8 cellular contexts compared by ENCODE assay signal in genomic region chr20:50338479-50339195, GRCh38.
A peak's percentile ranks its signal among the peaks of the same experiment; 100 is the strongest.
DNase-seq lines count a peak whose midpoint lies in the region; ATAC-seq and TF ChIP-seq lines count a peak whose summit lies in the region.

No MANE protein-coding gene starts in this region.

- ATAC-seq in CD4-positive, CD25-positive, alpha-beta regulatory T cell (ENCODE audit: low read depth in 2 of 2): peak; percentile 46 to 52
- peak; percentile 71 for ATAC-seq in GM19455 (IDR thresholded peaks at IDR 0.05; ENCODE audit: unreplicated experiment)
- ATAC-seq in HG03521 (IDR thresholded peaks at IDR 0.05; ENCODE audit: unreplicated experiment): peak; percentile 40
- no peak for ATAC-seq in foreskin keratinocyte

- H3K4me1 Mint-ChIP-seq in CD4-positive, CD25-positive, alpha-beta regulatory T cell: peaks cover 8 to 24% (median 11%) of the 10 kb centered on the region in 4 donors

- TF ChIP-seq CTCF in left ventricle myocardium inferior (IDR thresholded peaks at IDR 0.05; ENCODE audit: borderline replicate concordance): no peak
- no peak for TF ChIP-seq CTCF in foreskin keratinocyte (conservative IDR thresholded peaks at IDR 0.05)

- no peaks in the 10 kb centered on the region for H3K27me3 ChIP-seq in CD4-positive, CD25-positive, alpha-beta regulatory T cell (ENCODE audit: control insufficient read depth, insufficient read depth, low read length)
- H3K27me3 ChIP-seq in left ventricle myocardium inferior (ENCODE audit: low read depth) (no peaks in the 10 kb centered on the region), foreskin keratinocyte (no peaks in the 10 kb centered on the region)

- H3K27ac Mint-ChIP-seq in CD4-positive, CD25-positive, alpha-beta regulatory T cell: peak overlapping the region; percentile 69 to 85 (median 82)

- H3K36me3 ChIP-seq in CD4-positive, CD25-positive, alpha-beta regulatory T cell (ENCODE audit: control insufficient read depth, insufficient read depth, low read length): no peaks in the 10 kb centered on the region
- no peaks in the 10 kb centered on the region for H3K36me3 ChIP-seq in left ventricle myocardium inferior

- H3K4me3 ChIP-seq in CD4-positive, CD25-positive, alpha-beta regulatory T cell (ENCODE audit: low read depth, low read length): peak overlapping the region; percentile 50
- no peak overlapping the region for H3K4me3 ChIP-seq in left ventricle myocardium inferior

- H3K9me3 Mint-ChIP-seq in CD4-positive, CD25-positive, alpha-beta regulatory T cell: peaks cover 0 to 2% (median 0%) of the 10 kb centered on the region in 7 donors

- H3K4me3 Mint-ChIP-seq in CD4-positive, CD25-positive, alpha-beta regulatory T cell: peak overlapping the region; percentile 36 to 63 (median 58)

- H3K36me3 Mint-ChIP-seq in CD4-positive, CD25-positive, alpha-beta regulatory T cell: no peaks in the 10 kb centered on the region

- DNase-seq in CD4-positive, CD25-positive, alpha-beta regulatory T cell: peak in 2 of 3 donors; percentile 5 to 77
- peak; percentile 78 to 82 for DNase-seq in activated CD4-positive, alpha-beta T cell treated with anti-CD3 and anti-CD28 coated beads, Interleukin-2, amount 50 U/mL, for 48 hours
- DNase-seq in left ventricle myocardium inferior (no peak), ecto neural progenitor cell (ENCODE audit: low spot score) (no peak), foreskin keratinocyte (no peak)
- peak; percentile 58 to 65 for DNase-seq in stimulated activated CD4-positive, alpha-beta T cell treated with anti-CD3 and anti-CD28 coated beads, Interleukin-2, amount 100 ng/mL, for 48 hours

- H3K27ac ChIP-seq in CD4-positive, CD25-positive, alpha-beta regulatory T cell (ENCODE audit: insufficient read depth, low read length, poor library complexity, severe bottlenecking): peak overlapping the region; percentile 1
- H3K27ac ChIP-seq in left ventricle myocardium inferior (replicated peaks) (peak overlapping the region; percentile 51), foreskin keratinocyte (no peak overlapping the region)

- peaks cover 10% of the 10 kb centered on the region for H3K27me3 Mint-ChIP-seq in CD4-positive, CD25-positive, alpha-beta regulatory T cell

- H3K4me1 ChIP-seq in CD4-positive, CD25-positive, alpha-beta regulatory T cell (ENCODE audit: control insufficient read depth, insufficient read depth, low read length, poor library complexity, severe bottlenecking): peaks cover 15% of the 10 kb centered on the region
- H3K4me1 ChIP-seq in left ventricle myocardium inferior: no peaks in the 10 kb centered on the region
- peaks cover 14% of the 10 kb centered on the region for H3K4me1 ChIP-seq in foreskin keratinocyte

- no peaks in the 10 kb centered on the region for H3K9me3 ChIP-seq in CD4-positive, CD25-positive, alpha-beta regulatory T cell (ENCODE audit: control insufficient read depth in 2 of 2, low read length in 2 of 2)
- no peaks in the 10 kb centered on the region for H3K9me3 ChIP-seq in left ventricle myocardium inferior (replicated peaks)

- intact Hi-C loops in left ventricle myocardium inferior (cut with micrococcal nuclease): no loop called here

Comparison
In these comparisons a context has a peak if more than half of its experiments do, and no peak if none do; other contexts are left out.
1. DNase-seq: peak in CD4-positive, CD25-positive, alpha-beta regulatory T cell (2 of 3), activated CD4-positive, alpha-beta T cell treated with anti-CD3 and anti-CD28 coated beads, Interleukin-2, amount 50 U/mL, for 48 hours (2 of 2) and stimulated activated CD4-positive, alpha-beta T cell treated with anti-CD3 and anti-CD28 coated beads, Interleukin-2, amount 100 ng/mL, for 48 hours (2 of 2); none in left ventricle myocardium inferior (single experiment), ecto neural progenitor cell (single experiment) and foreskin keratinocyte (0 of 2).